17 cellular contexts compared by ENCODE assay signal in genomic region chr10:7310076-7310475, GRCh38.
A peak's percentile ranks its signal among the peaks of the same experiment; 100 is the strongest.
DNase-seq lines count a peak whose midpoint lies in the region; ATAC-seq, FAIRE-seq and TF ChIP-seq lines count a peak whose summit lies in the region.
"Had no signal": no experiment of that assay in that cellular context is flagged by ENCODE, and none has a peak within 500 bp of the region (broad histone marks: within the 10 kb centered on the region; RNA-seq: fewer than 3 reads in every experiment).

No MANE protein-coding gene starts in this region.

- H2BK15ac ChIP-seq in mesenchymal stem cell (ENCODE audit: low read depth, poor library complexity, severe bottlenecking): no peak overlapping the region

- no peak overlapping the region for H3K27ac Mint-ChIP-seq in neural progenitor cell
- H3K27ac Mint-ChIP-seq: CD4-positive, alpha-beta T cell; H9; IgD-negative memory B cell had no signal

- H4K91ac ChIP-seq in mesenchymal stem cell (ENCODE audit: low read length): no peak overlapping the region

- no peaks in the 10 kb centered on the region for H3K4me1 Mint-ChIP-seq in neural progenitor cell

- H3K79me2 ChIP-seq in neural progenitor cell (ENCODE audit: low read depth): no peaks in the 10 kb centered on the region

- H3K4me3 Mint-ChIP-seq in neural progenitor cell: no peak overlapping the region
- H3K4me3 Mint-ChIP-seq: CD4-positive, alpha-beta T cell; H9; IgD-negative memory B cell had no signal

- H4K8ac ChIP-seq in mesenchymal stem cell (ENCODE audit: low read length): peak overlapping the region; percentile 23

- H2AK5ac ChIP-seq in mesenchymal stem cell (ENCODE audit: low read length, severe bottlenecking): no peak overlapping the region

- H3K23ac ChIP-seq in mesenchymal stem cell (ENCODE audit: low read length in 2 of 2): no peak overlapping the region

- no peak for FAIRE-seq in kidney (lab: Jason Lieb, UNC)
- FAIRE-seq: GM12878, GM18507 had no signal

- DNase-seq in Right ventricle myocardium inferior (ENCODE audit: missing footprints): no peak
- DNase-seq in cardiac septum (ENCODE audit: low spot score): no peak
- DNase-seq in left cardiac atrium: peak; percentile 45
- DNase-seq in mesenchymal stem cell: no peak
- no peak for DNase-seq in EL
- no peak for DNase-seq in neural progenitor cell (ENCODE audit: low spot score)
- no peak for DNase-seq in kidney
- DNase-seq: C1 segment of cervical spinal cord; Calu3; CD4-positive, alpha-beta T cell; DMS 273 treated with DMSO at 0.1 percent for 48 hours; GOT3; H9 had no signal

- TF ChIP-seq CTCF in neural progenitor cell (IDR thresholded peaks at IDR 0.05) (no peak), kidney (IDR thresholded peaks at IDR 0.05; ENCODE audit: borderline replicate concordance, extremely low read depth, insufficient read depth) (no peak)

- H3K4me3 ChIP-seq in mesenchymal stem cell (ENCODE audit: insufficient read depth in 1 of 2, low read depth in 1 of 2, low read length in 2 of 2) (no peak overlapping the region), neural progenitor cell (no peak overlapping the region), kidney (ENCODE audit: low read length in 2 of 2) (no peak overlapping the region)
- H3K4me3 ChIP-seq: GM12878 had no signal

- no peak overlapping the region for H2AFZ ChIP-seq in mesenchymal stem cell (ENCODE audit: low read depth, low read length)
- H2AFZ ChIP-seq in neural progenitor cell (replicated peaks): no peak overlapping the region

- no peak overlapping the region for H2BK120ac ChIP-seq in mesenchymal stem cell (ENCODE audit: low read depth, low read length)

- H3K18ac ChIP-seq in mesenchymal stem cell (ENCODE audit: low read depth in 1 of 2, low read length in 2 of 2): peak overlapping the region in 1 of 2 experiments; percentile 29

- H3K27ac ChIP-seq in mesenchymal stem cell (ENCODE audit: low read length, poor library complexity, severe bottlenecking) (no peak overlapping the region), neural progenitor cell (no peak overlapping the region), kidney (ENCODE audit: low read depth in 2 of 2, low read length in 2 of 2) (no peak overlapping the region)
- H3K27ac ChIP-seq: 22Rv1 had no signal

- H3K79me1 ChIP-seq in mesenchymal stem cell (replicated peaks; ENCODE audit: low read length, poor library complexity, severe bottlenecking): no peaks in the 10 kb centered on the region

- H3K4ac ChIP-seq in mesenchymal stem cell (ENCODE audit: low read depth in 1 of 2, low read length in 2 of 2): no peak overlapping the region

- peaks cover 4% of the 10 kb centered on the region for H3K36me3 Mint-ChIP-seq in neural progenitor cell

- WGBS in mesenchymal stem cell: 96% methylated on average over 6 of the region's 8 CpGs

- H3K36me3 ChIP-seq in mesenchymal stem cell (ENCODE audit: control insufficient read depth in 1 of 2, insufficient read depth in 2 of 2, low read depth in 1 of 2, low read length in 2 of 2): no peaks in the 10 kb centered on the region
- H3K36me3 ChIP-seq in neural progenitor cell: no peaks in the 10 kb centered on the region
- no peaks in the 10 kb centered on the region for H3K36me3 ChIP-seq in kidney (ENCODE audit: control insufficient read depth in 1 of 2, insufficient read depth in 2 of 2, low read length in 2 of 2)

- H3K27me3 ChIP-seq in mesenchymal stem cell (ENCODE audit: control insufficient read depth in 1 of 2, insufficient read depth in 1 of 2, low read length in 2 of 2) (no peaks in the 10 kb centered on the region), neural progenitor cell (no peaks in the 10 kb centered on the region)

- no peak overlapping the region for H3K4me2 ChIP-seq in mesenchymal stem cell (ENCODE audit: low read length, poor library complexity, severe bottlenecking)
- no peak overlapping the region for H3K4me2 ChIP-seq in neural progenitor cell

- H3K9me3 ChIP-seq in mesenchymal stem cell (ENCODE audit: control insufficient read depth, low read length) (peaks cover 6% of the 10 kb centered on the region), neural progenitor cell (ENCODE audit: low read depth) (no peaks in the 10 kb centered on the region), kidney (ENCODE audit: control insufficient read depth in 1 of 2, low read length in 2 of 2) (no peaks in the 10 kb centered on the region)

- H2BK5ac ChIP-seq in mesenchymal stem cell (ENCODE audit: low read depth, low read length, poor library complexity, severe bottlenecking): no peak overlapping the region

- intact Hi-C loops in Right ventricle myocardium inferior (cut with DNase I): loop anchor here (10.0 kb wide), 1 partner anchor 45 kb away; no protein-coding TSS in a partner anchor
- intact Hi-C loops in cardiac septum (cut with DNase I): no loop called here
- intact Hi-C loops in left cardiac atrium (cut with DNase I): no loop called here
- intact Hi-C loops in kidney (cut with DNase I): no loop called here

- no peaks in the 10 kb centered on the region for H3K27me3 Mint-ChIP-seq in neural progenitor cell (ENCODE audit: insufficient read depth, low read depth)
- H3K27me3 Mint-ChIP-seq: CD4-positive, alpha-beta T cell; IgD-negative memory B cell had no signal

- H3F3A ChIP-seq in neural progenitor cell (ENCODE audit: low read depth): no peaks in the 10 kb centered on the region

- no peaks in the 10 kb centered on the region for H4K20me1 ChIP-seq in neural progenitor cell (ENCODE audit: low read depth)

- ATAC-seq in Right ventricle myocardium inferior: peak; percentile 85
- peak; percentile 66 to 83 for ATAC-seq in left cardiac atrium
- ATAC-seq: GM12878 had no signal

- no peak overlapping the region for H2BK12ac ChIP-seq in mesenchymal stem cell (ENCODE audit: low read length in 2 of 2)

- H3K14ac ChIP-seq in mesenchymal stem cell (ENCODE audit: low read length in 2 of 2): no peak overlapping the region

- H3K9ac ChIP-seq in mesenchymal stem cell (ENCODE audit: low read length): no peak overlapping the region
- H3K9ac ChIP-seq in neural progenitor cell: no peak overlapping the region
- H3K9ac ChIP-seq in kidney (ENCODE audit: low read length in 2 of 2): no peak overlapping the region

- no peaks in the 10 kb centered on the region for H3K4me1 ChIP-seq in mesenchymal stem cell (ENCODE audit: control insufficient read depth, insufficient read depth, low read depth, low read length)
- no peaks in the 10 kb centered on the region for H3K4me1 ChIP-seq in neural progenitor cell
- peaks cover 0 to 6% of the 10 kb centered on the region in 2 donors for H3K4me1 ChIP-seq in kidney (ENCODE audit: control insufficient read depth in 1 of 2, insufficient read depth in 1 of 2, low read depth in 1 of 2, low read length in 2 of 2)

- H3K9me3 Mint-ChIP-seq in neural progenitor cell: peaks cover 11% of the 10 kb centered on the region
- H3K9me3 Mint-ChIP-seq: CD4-positive, alpha-beta T cell had no signal
